ENCODE assay signal across 8 cellular contexts in genomic region chr11:64854534-64855502, GRCh38. TPM values are rescaled to one million over a fixed set of nuclear protein-coding genes. Genes with fewer than 3 reads are reported as not detected.
A peak's percentile ranks its signal among the peaks of the same experiment; 100 is the strongest.
DNase-seq lines count a peak whose midpoint lies in the region; ATAC-seq and TF ChIP-seq lines count a peak whose summit lies in the region.

No MANE protein-coding gene starts in this region.

- no peak overlapping the region; the same call in 1 of the 2 replicates for H3K4me3 ChIP-seq in HUES6 (ENCODE audit: low read depth, low read length)

- H3K36me3 Mint-ChIP-seq in osteocyte (ENCODE audit: unreplicated experiment) = peaks cover 4% of the 10 kb centered on the region

- H3K27me3 Mint-ChIP-seq in osteocyte (ENCODE audit: unreplicated experiment) = no peaks in the 10 kb centered on the region

- no peaks in the 10 kb centered on the region for H3K9me3 ChIP-seq in HUES6 (ENCODE audit: control insufficient read depth, insufficient read depth, low read depth, low read length)

- peak overlapping the region; percentile 32 for H3K4me3 Mint-ChIP-seq in osteocyte (ENCODE audit: unreplicated experiment)

- H3K27ac Mint-ChIP-seq in osteocyte (ENCODE audit: unreplicated experiment) = peak overlapping the region; percentile 76

- H3K9ac ChIP-seq in HUES6 (ENCODE audit: low read length) = peak overlapping the region; percentile 68

- no peaks in the 10 kb centered on the region for H3K27me3 ChIP-seq in HUES6 (ENCODE audit: control insufficient read depth, insufficient read depth, low read length)

- DNase-seq in AG08396 (ENCODE audit: low spot score) (peak; percentile 95), fibroblast of peridontal ligament (ENCODE audit: extremely low read depth) (peak; percentile 88), osteocyte (ENCODE audit: extremely low spot score, unreplicated experiment) (peak; percentile 93)
- peak; percentile 72 for DNase-seq in activated CD8-positive, alpha-beta memory T cell treated with anti-CD3 and anti-CD28 coated beads, Interleukin-2, amount 50 U/mL, for 48 hours
- DNase-seq in effector CD8-positive, alpha-beta T cell (lab: John Stamatoyannopoulos, UW) = no peak

- peaks cover 22% of the 10 kb centered on the region for H3K36me3 ChIP-seq in HUES6 (ENCODE audit: control insufficient read depth, insufficient read depth, low read length)

- H3K27ac ChIP-seq in HUES6 (ENCODE audit: low read depth, low read length) = peak overlapping the region; percentile 36; the same call in 1 of the 2 replicates

- H3K9me3 Mint-ChIP-seq in osteocyte (ENCODE audit: unreplicated experiment) = no peaks in the 10 kb centered on the region

- H3K4me1 ChIP-seq in HUES6 (ENCODE audit: control insufficient read depth, insufficient read depth, low read length) = peaks cover 39% of the 10 kb centered on the region

- ATAC-seq in HG03432 (IDR thresholded peaks at IDR 0.05; ENCODE audit: unreplicated experiment) = no peak
- ATAC-seq in GM18870 (IDR thresholded peaks at IDR 0.05; ENCODE audit: unreplicated experiment) = no peak

- no peak for TF ChIP-seq CTCF in osteocyte (IDR thresholded peaks at IDR 0.05)

- peaks cover 45% of the 10 kb centered on the region for H3K4me1 Mint-ChIP-seq in osteocyte (ENCODE audit: unreplicated experiment)

RNA-seq across cellular contexts. Expression of gene CDC42BPG, which starts 10.4 kb away (rescaled TPM):
- total RNA-seq in osteocyte = 0.68 and 1.7 TPM in 2 replicates

RNA-seq across cellular contexts. Expression of gene EHD1, which starts 23.6 kb away (rescaled TPM):
- 57.4 and 61.0 TPM in 2 replicates for total RNA-seq in osteocyte

RNA-seq across cellular contexts. Expression of gene MEN1, which starts 44.5 kb away (rescaled TPM):
- total RNA-seq in osteocyte = 27.1 and 29.2 TPM in 2 replicates

RNA-seq across cellular contexts. Expression of gene MAP4K2, which starts 51.8 kb away (rescaled TPM):
- total RNA-seq in osteocyte = 16.0 and 18.6 TPM in 2 replicates
